In genomic region chr2:60581461-60582282, GRCh38 we compare ENCODE assay signal across 8 cellular contexts. TPM values are rescaled to one million over a fixed set of nuclear protein-coding genes. Genes with fewer than 3 reads are reported as not detected.
A peak's percentile ranks its signal among the peaks of the same experiment; 100 is the strongest.
DNase-seq lines count a peak whose midpoint lies in the region; ATAC-seq, FAIRE-seq and TF ChIP-seq lines count a peak whose summit lies in the region.

No MANE protein-coding gene starts in this region.

- peak overlapping the region; percentile 19 to 77 for H3K4me2 ChIP-seq in H1 (ENCODE audit: insufficient read depth in 1 of 2, low read depth in 2 of 2, low read length in 2 of 2)

- no peaks in the 10 kb centered on the region for H3K9me3 Mint-ChIP-seq in activated CD8-positive, alpha-beta T cell treated with anti-CD3 and anti-CD28 coated beads for 36 hours
- no peaks in the 10 kb centered on the region for H3K9me3 Mint-ChIP-seq in mesothelial cell of epicardium

- peak overlapping the region; percentile 63; the same call in 1 of the 2 replicates for H3K18ac ChIP-seq in H1 (ENCODE audit: extremely low read depth, low read length)

- no peak overlapping the region for H3K4me3 Mint-ChIP-seq in activated CD8-positive, alpha-beta T cell treated with anti-CD3 and anti-CD28 coated beads for 36 hours
- H3K4me3 Mint-ChIP-seq in mesothelial cell of epicardium = peak overlapping the region; percentile 71

- H2AK5ac ChIP-seq in H1 (ENCODE audit: low read depth, low read length) = no peak overlapping the region

- no peaks in the 10 kb centered on the region for H3K36me3 ChIP-seq in H1 (ENCODE audit: control insufficient read depth in 2 of 4, insufficient read depth in 4 of 4, low read length in 3 of 4)

- peak overlapping the region; percentile 71 for H4K91ac ChIP-seq in H1 (replicated peaks; ENCODE audit: insufficient read length, low read length)

- no peaks in the 10 kb centered on the region for H3K79me1 ChIP-seq in H1 (ENCODE audit: low read depth, low read length)

- no peak overlapping the region for H2BK12ac ChIP-seq in H1 (ENCODE audit: low read depth, low read length)

- no peak for FAIRE-seq in H1 (lab: Jason Lieb, UNC)

- H3K9me3 ChIP-seq in H1 (ENCODE audit: insufficient read depth in 2 of 2, low read depth in 1 of 2, low read length in 1 of 2) = no peaks in the 10 kb centered on the region

- no peak overlapping the region for H3K9ac ChIP-seq in H1 (replicated peaks in 1 of 4; ENCODE audit: extremely low read depth in 1 of 4, low read depth in 3 of 4, low read length in 3 of 4)

- no peak overlapping the region for H3K27ac ChIP-seq in H1 (ENCODE audit: low read depth, low read length)

- H2AFZ ChIP-seq in H1 (ENCODE audit: low read length) = peak overlapping the region; percentile 72

- peak overlapping the region; percentile 3 for H3K4ac ChIP-seq in H1 (replicated peaks; ENCODE audit: insufficient read length, low read depth, low read length)

- 11% methylated on average over 53 of the region's 59 CpGs; no CpG with 5 or more reads in 1 of the 2 experiments for WGBS in H1 (ENCODE audit: extremely low coverage in 1 of 2, insufficient coverage in 1 of 2, insufficient read length in 1 of 2, insufficient replicate concordance in 2 of 2, low coverage in 1 of 2, low lambda C conversion rate in 2 of 2, missing lambda C conversion rate in 1 of 2), 2 experiments

- POLR2A ChIA-PET in activated CD8-positive, alpha-beta T cell treated with anti-CD3 and anti-CD28 coated beads for 36 hours (lab: Charles Lee) = no interaction called here
- POLR2A ChIA-PET in H1 (lab: Charles Lee; ENCODE audit: partially characterized antibody) = interaction anchor here (0.9 to 1.4 kb wide), 2 partner anchors 26 to 93 kb away, joined by 3 read pairs; no protein-coding TSS in a partner anchor

- H4K20me1 ChIP-seq in H1 (replicated peaks in 1 of 2; ENCODE audit: control insufficient read depth in 1 of 2, insufficient read depth in 2 of 2, low read length in 2 of 2) = no peaks in the 10 kb centered on the region

- peaks cover 0 to 3% (median 0%) of the 10 kb centered on the region in 4 experiments; a peak in 1 of 7 replicates for H3K4me1 ChIP-seq in H1 (replicated peaks in 1 of 4; ENCODE audit: control insufficient read depth in 3 of 4, insufficient read depth in 4 of 4, low read length in 3 of 4)

- H3K23me2 ChIP-seq in H1 (ENCODE audit: low read depth, low read length) = no peaks in the 10 kb centered on the region; the same call in 1 of the 2 replicates

- H3K36me3 Mint-ChIP-seq in activated CD8-positive, alpha-beta T cell treated with anti-CD3 and anti-CD28 coated beads for 36 hours (ENCODE audit: low read depth) = no peaks in the 10 kb centered on the region
- no peaks in the 10 kb centered on the region for H3K36me3 Mint-ChIP-seq in mesothelial cell of epicardium

- peak overlapping the region; percentile 22 to 70 (median 52) for H3K4me3 ChIP-seq in H1 (ENCODE audit: extremely low read depth in 1 of 4, insufficient read depth in 2 of 4, low read depth in 3 of 4, low read length in 4 of 4)

- no peak overlapping the region for H2BK120ac ChIP-seq in H1 (replicated peaks; ENCODE audit: low read depth, low read length)

- peak; percentile 98 for TF ChIP-seq CTCF in activated CD8-positive, alpha-beta T cell treated with anti-CD3 and anti-CD28 coated beads for 36 hours (IDR thresholded peaks at IDR 0.05)
- TF ChIP-seq CTCF in H1 (IDR thresholded peaks at IDR 0.05; ENCODE audit: control extremely low read depth in 1 of 3, insufficient read depth in 1 of 3, low read depth in 1 of 3, low read length in 3 of 3) (peak; percentile 86 to 98 (median 95)), mesothelial cell of epicardium (IDR thresholded peaks at IDR 0.05; ENCODE audit: unreplicated experiment) (peak; percentile 93)

- no peak overlapping the region for H2BK5ac ChIP-seq in H1 (ENCODE audit: low read depth, low read length)

- H2BK15ac ChIP-seq in H1 (ENCODE audit: low read length) = no peak overlapping the region

- no peak overlapping the region for H4K5ac ChIP-seq in H1 (ENCODE audit: insufficient read length, low read depth, low read length)

- peak in 1 of 2 experiments; percentile 49; a peak in 1 of 3 replicates for TF ChIP-seq EP300 in H1 (IDR thresholded peaks at IDR 0.05; ENCODE audit: borderline replicate concordance in 1 of 2, low read depth in 2 of 2, low read length in 2 of 2)

- H3K27me3 Mint-ChIP-seq in activated CD8-positive, alpha-beta T cell treated with anti-CD3 and anti-CD28 coated beads for 36 hours = peaks cover 29% of the 10 kb centered on the region
- H3K27me3 Mint-ChIP-seq in mesothelial cell of epicardium (ENCODE audit: low read depth) = peaks cover 15% of the 10 kb centered on the region

- peak; percentile 92 to 97 for TF ChIP-seq RAD21 in H1 (IDR thresholded peaks at IDR 0.05 in 1 of 2, conservative IDR thresholded peaks at IDR 0.05 in 1 of 2; ENCODE audit: low read depth in 2 of 2, low read length in 2 of 2)

- H3K23ac ChIP-seq in H1 (ENCODE audit: insufficient read length) = no peak overlapping the region

- peaks cover 1 to 12% (median 10%) of the 10 kb centered on the region in 4 experiments; a peak in 6 of 7 replicates for H3K27me3 ChIP-seq in H1 (replicated peaks in 1 of 4; ENCODE audit: control insufficient read depth in 3 of 4, extremely low read depth in 1 of 4, insufficient read depth in 3 of 4, low read length in 3 of 4)

- H3K4me1 Mint-ChIP-seq in activated CD8-positive, alpha-beta T cell treated with anti-CD3 and anti-CD28 coated beads for 36 hours (ENCODE audit: low read depth) = peaks cover 2% of the 10 kb centered on the region
- H3K4me1 Mint-ChIP-seq in mesothelial cell of epicardium = peaks cover 18% of the 10 kb centered on the region

- no peak overlapping the region for H3K14ac ChIP-seq in H1 (ENCODE audit: insufficient read length)

- intact Hi-C loops in activated CD8-positive, alpha-beta T cell treated with anti-CD3 and anti-CD28 coated beads for 36 hours (cut with micrococcal nuclease) = no loop called here

- no peak for TF ChIP-seq POLR2A in H1 (IDR thresholded peaks at IDR 0.05; ENCODE audit: control extremely low read depth in 1 of 2, low read depth in 2 of 2, low read length in 2 of 2)

- H2BK20ac ChIP-seq in H1 (ENCODE audit: low read length) = no peak overlapping the region

- CTCF ChIA-PET in activated CD8-positive, alpha-beta T cell treated with anti-CD3 and anti-CD28 coated beads for 36 hours (lab: Charles Lee) = interaction anchor here (0.6 to 7.5 kb wide), 47 partner anchors 8 to 1556 kb away, joined by 3 to 104 read pairs (median 4); partner anchors contain the start of gene BCL11A
- CTCF ChIA-PET in H1 (lab: Charles Lee; ENCODE audit: partially characterized antibody) = interaction anchor here (0.5 to 16.0 kb wide), 45 partner anchors 10 to 1556 kb away, joined by 3 to 240 read pairs (median 4); no protein-coding TSS in a partner anchor

- no peak overlapping the region for H3K56ac ChIP-seq in H1 (replicated peaks; ENCODE audit: insufficient read length, low read depth, low read length)

- no peaks in the 10 kb centered on the region for H3K79me2 ChIP-seq in H1 (ENCODE audit: control insufficient read depth in 1 of 2, insufficient read depth in 2 of 2, low read length in 2 of 2)

- H3K27ac Mint-ChIP-seq in activated CD8-positive, alpha-beta T cell treated with anti-CD3 and anti-CD28 coated beads for 36 hours = no peak overlapping the region
- H3K27ac Mint-ChIP-seq in mesothelial cell of epicardium = no peak overlapping the region

- ATAC-seq in GM18517 (IDR thresholded peaks at IDR 0.05; ENCODE audit: unreplicated experiment) (peak; percentile 94), HG03060 (IDR thresholded peaks at IDR 0.05; ENCODE audit: low read depth, unreplicated experiment) (peak; percentile 78)
- ATAC-seq in activated CD8-positive, alpha-beta T cell treated with anti-CD3 and anti-CD28 coated beads for 36 hours = peak; percentile 99

- DNase-seq in AG08396 (ENCODE audit: low spot score) (peak; percentile 90), NCI-H2227 (lab: John Stamatoyannopoulos, UW; ENCODE audit: unreplicated experiment) (peak; percentile 84), H1 (ENCODE audit: low read depth in 1 of 2, low spot score in 2 of 2) (peak in 1 of 2 experiments; percentile 92), mesothelial cell of epicardium (ENCODE audit: low spot score in 2 of 2, unreplicated experiment in 2 of 2) (peak; percentile 65 to 91)
- peak; percentile 75 for DNase-seq in activated CD8-positive, alpha-beta T cell treated with anti-CD3 and anti-CD28 coated beads for 36 hours
- DNase-seq in stimulated activated CD8-positive, alpha-beta memory T cell treated with anti-CD3 and anti-CD28 coated beads, Interleukin-15, amount 100 ng/mL, for 48 hours (ENCODE audit: low read depth in 2 of 2) = peak; percentile 56 to 60

- peak overlapping the region; percentile 86; the same call in 1 of the 2 replicates for H4K8ac ChIP-seq in H1 (ENCODE audit: extremely low read depth, insufficient read depth, low read length)

TF ChIP-seq in H1, 55 proteins besides CTCF, POLR2A, EP300 and RAD21 (continues in another document):
- TF ChIP-seq ASH2L (IDR thresholded peaks at IDR 0.05; ENCODE audit: low read length) (peak; percentile 47), EGR1 (IDR thresholded peaks at IDR 0.05; ENCODE audit: borderline replicate concordance, low read depth, low read length) (peak; percentile 66; the same call in 1 of the 2 replicates), GABPA (IDR thresholded peaks at IDR 0.05; ENCODE audit: borderline replicate concordance, insufficient read depth, low read length) (0 out of 2 replicates have a peak, but pooled peaks have one; percentile 46), RNF2 (IDR thresholded peaks at IDR 0.05; ENCODE audit: borderline replicate concordance, low read depth, low read length, missing control alignments, poor library complexity, severe bottlenecking) (no peak)

RNA-seq across cellular contexts. Expression of gene BCL11A, which starts 28.2 kb away (rescaled TPM):
- total RNA-seq in activated CD8-positive, alpha-beta T cell treated with anti-CD3 and anti-CD28 coated beads for 36 hours = under 1 TPM; 0.45 to 0.54 TPM
- 59.3 and 61.3 TPM in 2 replicates for total RNA-seq in H1 (2021; fragmentation: NEBNext Ultra II Directional; extraction: Animal tissue kit (Norgen Biotek cat#: 25700))
- 11.9 and 12.2 TPM in 2 replicates for polyA plus RNA-seq in H1 (2011; rRNA removed)
- 12.9 TPM for polyA plus RNA-seq in H1 (2011; cell fraction: cytosol; rRNA removed)
- polyA plus RNA-seq in H1 (2011; cell fraction: nucleus; rRNA removed) = 22.4 TPM
- polyA plus RNA-seq in H1 (2012, experiment 1 of 2) = 23.1 to 35.1 TPM (median 27.2 TPM) in 4 replicates
- 25.7 TPM for polyA plus RNA-seq in H1 (2012, experiment 2 of 2)
- polyA plus RNA-seq in H1 (2013, experiment 1 of 2) = 28.0 TPM
- 29.7 TPM for polyA plus RNA-seq in H1 (2013, experiment 2 of 2)
- polyA minus RNA-seq in H1 (2011; rRNA and poly(A)+ RNA removed) = 38.6 and 49.0 TPM in 2 replicates
- 30.3 TPM for polyA minus RNA-seq in H1 (2011; cell fraction: cytosol; rRNA and poly(A)+ RNA removed)
- polyA minus RNA-seq in H1 (2011; cell fraction: nucleus; rRNA and poly(A)+ RNA removed) = 83.2 TPM
- 139 to 142 TPM (median 141 TPM) in 3 replicates for total RNA-seq in mesothelial cell of epicardium

Comparison
In these comparisons a context has a peak if more than half of its experiments do, and no peak if none do; other contexts are left out.
1. RNA of gene BCL11A, which starts 28.2 kb away (total RNA-seq): 139 to 142 TPM in mesothelial cell of epicardium and 59.3 to 61.3 TPM in H1; 0.45 to 0.54 TPM in activated CD8-positive, alpha-beta T cell treated with anti-CD3 and anti-CD28 coated beads for 36 hours; every median in the first group is over 10 times any median in the second.
2. Peak in every context shown above with its lines, with median percentiles within 50 percentile points of each other: ATAC-seq and CTCF ChIP-seq.